22 cellular contexts compared by ENCODE assay signal in the genomic region with DNA sequence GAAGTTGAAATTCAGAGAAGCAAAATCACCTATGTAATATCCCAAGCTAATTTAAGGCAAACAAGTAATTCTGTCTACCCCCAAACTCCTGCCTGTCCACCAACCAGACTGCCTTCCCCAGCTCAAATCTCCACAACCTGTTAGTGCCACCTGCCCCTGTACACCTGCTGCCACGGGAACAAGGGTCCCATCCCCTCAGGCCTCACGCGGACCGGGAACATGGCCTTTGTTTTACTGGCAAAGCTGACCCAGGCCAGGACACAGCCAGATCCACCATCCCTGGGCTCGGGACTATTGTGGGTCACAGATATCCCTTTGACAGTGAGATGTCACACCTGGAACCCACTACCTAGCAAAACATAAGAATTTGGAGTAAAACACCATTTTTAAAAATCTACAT.
A peak's percentile ranks its signal among the peaks of the same experiment; 100 is the strongest.
DNase-seq lines count a peak whose midpoint lies in the region; TF ChIP-seq lines count a peak whose summit lies in the region.
"Had no signal": no experiment of that assay in that cellular context is flagged by ENCODE, and none has a peak within 500 bp of the region (broad histone marks: within the 10 kb centered on the region; RNA-seq: fewer than 3 reads in every experiment).

No MANE protein-coding gene starts in this region.

- peaks cover 59% of the 10 kb centered on the region for H3K4me1 ChIP-seq in BLaER1
- H3K4me1 ChIP-seq in OCI-LY7 (ENCODE audit: insufficient read depth, low read length, poor library complexity, severe bottlenecking) = peaks cover 61% of the 10 kb centered on the region
- no peaks in the 10 kb centered on the region for H3K4me1 ChIP-seq in neural progenitor cell
- H3K4me1 ChIP-seq: HAP-1 had no signal

- no peak overlapping the region for H3K4me3 ChIP-seq in BLaER1
- no peak overlapping the region for H3K4me3 ChIP-seq in OCI-LY7 (ENCODE audit: low read depth, low read length, poor library complexity, severe bottlenecking)
- H3K4me3 ChIP-seq in neural progenitor cell = no peak overlapping the region
- H3K4me3 ChIP-seq: GM23338, HAP-1, PC-9 had no signal

- BruUV-seq in OCI-LY7 (replicated peaks; lab: Mats Ljungman, UMichigan) = no TSS peak

- TF ChIP-seq CTCF in OCI-LY7 (conservative IDR thresholded peaks at IDR 0.05; ENCODE audit: low read length) = no peak
- TF ChIP-seq CTCF in neural progenitor cell (IDR thresholded peaks at IDR 0.05) = no peak

- H3F3A ChIP-seq in neural progenitor cell (ENCODE audit: low read depth) = no peaks in the 10 kb centered on the region

- no peaks in the 10 kb centered on the region for H3K79me2 ChIP-seq in OCI-LY7 (ENCODE audit: insufficient read depth, low read depth, low read length)
- no peaks in the 10 kb centered on the region for H3K79me2 ChIP-seq in neural progenitor cell (ENCODE audit: low read depth)

- POLR2A ChIA-PET in OCI-LY7 (lab: Charles Lee) = no interaction called here

- no peaks in the 10 kb centered on the region for H3K36me3 ChIP-seq in BLaER1
- H3K36me3 ChIP-seq in OCI-LY7 (ENCODE audit: insufficient read depth, low read length) = no peaks in the 10 kb centered on the region; the same call in 1 of the 2 replicates
- no peaks in the 10 kb centered on the region for H3K36me3 ChIP-seq in neural progenitor cell
- H3K36me3 ChIP-seq: HAP-1 had no signal

- peaks cover 6% of the 10 kb centered on the region for H3K27me3 Mint-ChIP-seq in neural progenitor cell (ENCODE audit: insufficient read depth, low read depth)

- H4K20me1 ChIP-seq in BLaER1 (no peaks in the 10 kb centered on the region), OCI-LY7 (ENCODE audit: insufficient read depth, low read length) (no peaks in the 10 kb centered on the region), neural progenitor cell (ENCODE audit: low read depth) (no peaks in the 10 kb centered on the region)

- H3K9me3 ChIP-seq in BLaER1 (peaks cover 13% of the 10 kb centered on the region), OCI-LY7 (ENCODE audit: low read length) (peaks cover 11% of the 10 kb centered on the region), neural progenitor cell (ENCODE audit: low read depth) (no peaks in the 10 kb centered on the region)
- H3K9me3 ChIP-seq: HAP-1 had no signal

- H3K9me3 Mint-ChIP-seq in neural progenitor cell = peaks cover 2% of the 10 kb centered on the region

- H3K27ac Mint-ChIP-seq in neural progenitor cell = peak overlapping the region; percentile 74
- H3K27ac Mint-ChIP-seq: GM23338 had no signal

- H3K27ac ChIP-seq in BLaER1 (no peak overlapping the region; the same call in 1 of the 2 replicates), OCI-LY7 (ENCODE audit: low read depth, low read length, poor library complexity, severe bottlenecking) (no peak overlapping the region), neural progenitor cell (no peak overlapping the region)
- H3K27ac ChIP-seq: KMS-11, PC-9 had no signal

- no peak overlapping the region for H3K9ac ChIP-seq in BLaER1
- H3K9ac ChIP-seq in neural progenitor cell = no peak overlapping the region
- H3K9ac ChIP-seq: KMS-11 had no signal

- H2AFZ ChIP-seq in OCI-LY7 (ENCODE audit: low read length) = no peak overlapping the region
- H2AFZ ChIP-seq in neural progenitor cell (replicated peaks) = no peak overlapping the region
- H2AFZ ChIP-seq: PC-9 had no signal

- peak overlapping the region; percentile 52 for H3K4me2 ChIP-seq in BLaER1
- H3K4me2 ChIP-seq in OCI-LY7 (ENCODE audit: low read length) = peak overlapping the region; percentile 17; the same call in 1 of the 2 replicates
- H3K4me2 ChIP-seq in neural progenitor cell = no peak overlapping the region
- H3K4me2 ChIP-seq: GM23338, KMS-11, PC-9 had no signal

- DNase-seq in OCI-LY7 (ENCODE audit: low spot score) (no peak), neural progenitor cell (ENCODE audit: low spot score) (no peak), NCI-H2196 (lab: John Stamatoyannopoulos, UW; ENCODE audit: unreplicated experiment) (no peak), cardiac septum (ENCODE audit: low spot score) (no peak), NCI-H2171 treated with DMSO at 0.1 percent for 48 hours (lab: John Stamatoyannopoulos, UW) (no peak)
- DNase-seq in NK-92 treated with Interleukin-12 subunit alpha and Interleukin-12 subunit beta, amount 100 ng/mL, for 24 hours (lab: John Stamatoyannopoulos, UW) = no peak
- DNase-seq: 8988T, DMS53, EL, IMR-90, NCI-H1105 treated with DMSO at 0.1 percent for 48 hours, NCI-H2029 treated with DMSO at 0.1 percent for 48 hours, NCI-H446, NCI-H526, PC-9, RPMI8226, SHP77 had no signal

- H3K36me3 Mint-ChIP-seq in neural progenitor cell = no peaks in the 10 kb centered on the region

- H3K4me1 Mint-ChIP-seq in neural progenitor cell = no peaks in the 10 kb centered on the region
- H3K4me1 Mint-ChIP-seq: GM23338 had no signal

- CTCF ChIA-PET in OCI-LY7 (lab: Charles Lee; ENCODE audit: unreplicated experiment) = no interaction called here

- peak; percentile 1 for TF ChIP-seq POLR2A in GM19193 (IDR thresholded peaks at IDR 0.05; ENCODE audit: extremely low read depth, insufficient read depth, insufficient read length)

- H3K9me2 ChIP-seq in OCI-LY7 (ENCODE audit: insufficient read depth, low read length) = no peaks in the 10 kb centered on the region

- intact Hi-C loops in OCI-LY7 (cut with micrococcal nuclease; ENCODE audit: unreplicated experiment) (no loop called here), cardiac septum (cut with DNase I) (no loop called here)

- H3K27me3 ChIP-seq in BLaER1 (no peaks in the 10 kb centered on the region), neural progenitor cell (no peaks in the 10 kb centered on the region)

- no peak overlapping the region for H3K4me3 Mint-ChIP-seq in neural progenitor cell
- H3K4me3 Mint-ChIP-seq: GM23338 had no signal
